ENCODE assay signal across 12 cellular contexts in the genomic region with DNA sequence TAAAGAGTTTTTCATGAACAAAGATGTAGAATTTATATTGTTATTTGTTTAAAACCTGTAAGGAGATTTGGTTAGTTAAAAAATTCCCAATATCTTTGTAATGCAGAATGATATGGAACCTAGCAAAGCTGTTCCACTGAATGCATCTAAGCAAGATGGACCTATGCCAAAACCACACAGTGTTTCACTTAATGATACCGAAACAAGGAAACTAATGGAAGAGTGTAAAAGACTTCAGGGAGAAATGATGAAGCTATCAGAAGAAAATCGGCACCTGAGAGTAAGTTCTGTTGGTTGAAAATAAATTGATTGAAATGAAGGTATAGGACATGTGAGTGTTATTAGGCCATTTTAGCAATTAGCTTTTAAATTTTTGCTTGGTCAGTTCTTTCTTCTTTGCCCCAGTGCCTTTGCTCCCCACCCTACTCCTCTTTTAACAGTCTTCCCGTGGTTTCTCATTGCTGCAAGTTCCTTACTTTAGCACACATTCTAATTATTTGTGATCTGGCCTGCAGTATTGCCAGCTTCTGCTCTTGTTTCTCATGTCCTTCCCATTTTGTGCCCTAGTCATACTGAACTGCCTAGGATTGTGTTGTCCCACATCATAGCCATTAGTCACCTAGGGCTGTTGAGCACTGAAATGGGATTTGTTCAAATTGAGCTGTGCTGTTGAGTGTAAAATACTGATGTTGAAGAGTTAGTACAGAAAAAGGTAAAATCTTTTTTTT. TPM values are rescaled to one million over a fixed set of nuclear protein-coding genes. Genes with fewer than 3 reads are reported as not detected.
DNase-seq lines count a peak whose midpoint lies in the region; ATAC-seq, FAIRE-seq and TF ChIP-seq lines count a peak whose summit lies in the region.
"Had no signal": no experiment of that assay in that cellular context is flagged by ENCODE, and none has a peak within 500 bp of the region (broad histone marks: within the 10 kb centered on the region; RNA-seq: fewer than 3 reads in every experiment).

No MANE protein-coding gene starts in this region.

- peaks cover 6% of the 10 kb centered on the region for H3K79me2 ChIP-seq in HepG2 (ENCODE audit: insufficient read depth, low read length)

- H3K23ac ChIP-seq in IMR-90 (ENCODE audit: low read depth, low read length) = 0 out of 2 replicates have a peak overlapping the region, but pooled peaks have one; percentile 12

- TF ChIP-seq POLR2A in IMR-90 (IDR thresholded peaks at IDR 0.05; ENCODE audit: low read depth, low read length) (no peak), HepG2 (IDR thresholded peaks at IDR 0.05; ENCODE audit: insufficient read depth in 1 of 2, low read depth in 2 of 2, low read length in 2 of 2) (no peak)

- TF ChIP-seq RAD21 in IMR-90 (IDR thresholded peaks at IDR 0.05; ENCODE audit: low read length) (no peak), HepG2 (CRISPR knock-in tag; IDR thresholded peaks at IDR 0.05) (no peak)

- H2BK15ac ChIP-seq in IMR-90 (ENCODE audit: low read depth, low read length) = no peak overlapping the region

- H3K27me3 ChIP-seq in IMR-90 (ENCODE audit: control insufficient read depth, insufficient read depth, low read length) (no peaks in the 10 kb centered on the region), HepG2 (ENCODE audit: control insufficient read depth in 1 of 2, insufficient read depth in 2 of 2, low read length in 2 of 2) (no peaks in the 10 kb centered on the region)
- H3K27me3 ChIP-seq: right atrium auricular region, transverse colon had no signal

- H3K27ac Mint-ChIP-seq in CD14-positive monocyte (peak overlapping the region; percentile 31 to 71 (median 53)), brain (peak overlapping the region in 3 of 5 experiments; percentile 0 to 38 (median 34))
- H3K27ac Mint-ChIP-seq: activated naive CD4-positive, alpha-beta T cell treated with anti-CD3 and anti-CD28 coated beads, Interleukin-2, amount 10 ng/mL, durations not matched to agents 7 days and 5 days; CD4-positive, alpha-beta T cell had no signal

- H4K91ac ChIP-seq in IMR-90 (ENCODE audit: insufficient read depth, low read depth, low read length) = no peak overlapping the region

- no peak for FAIRE-seq in HepG2 (lab: Jason Lieb, UNC)

- dilution Hi-C loops in IMR-90 (cut with HindIII; ENCODE audit: low sequenced_read_pairs, unreplicated experiment) = no loop called here

- no peak overlapping the region for H3K56ac ChIP-seq in IMR-90 (ENCODE audit: extremely low read depth, insufficient read depth, low read length)

- TF ChIP-seq CTCF in CD14-positive monocyte (IDR thresholded peaks at IDR 0.05) (no peak), IMR-90 (conservative IDR thresholded peaks at IDR 0.05; ENCODE audit: low read depth, low read length) (no peak), brain (conservative IDR thresholded peaks at IDR 0.05) (no peak), HepG2 (CRISPR knock-in tag; IDR thresholded peaks at IDR 0.05) (no peak)

- no peak overlapping the region for H2BK120ac ChIP-seq in IMR-90 (ENCODE audit: low read depth, low read length)

- in situ Hi-C loops in IMR-90 (cut with MboI; ENCODE audit: low sequenced_read_pairs) = no loop called here
- in situ Hi-C loops in HepG2 (cut with HindIII; ENCODE audit: extremely low pct_ligation_motif_present, low pct_unique_long_range_greater_than_20kb) = no loop called here

- H3K27ac ChIP-seq in IMR-90 (ENCODE audit: insufficient read depth, low read length) (no peak overlapping the region), HepG2 (ENCODE audit: extremely low read length, insufficient read depth, low read length) (peak overlapping the region; percentile 36)
- H3K27ac ChIP-seq: right atrium auricular region had no signal

- H3K4ac ChIP-seq in IMR-90 (ENCODE audit: low read depth, low read length) = no peak overlapping the region

- H3K18ac ChIP-seq in IMR-90 (ENCODE audit: low read depth, low read length) = no peak overlapping the region

- H2AK5ac ChIP-seq in IMR-90 (ENCODE audit: low read depth, low read length) = no peak overlapping the region

- no peak for ATAC-seq in IMR-90 (ENCODE audit: low read depth)
- no peak for ATAC-seq in HepG2
- ATAC-seq in GM19328 (IDR thresholded peaks at IDR 0.05; ENCODE audit: unreplicated experiment) = no peak

- H2AFZ ChIP-seq in IMR-90 (replicated peaks; ENCODE audit: low read length, poor library complexity) = no peak overlapping the region
- no peak overlapping the region for H2AFZ ChIP-seq in HepG2 (ENCODE audit: low read length)

- H3K9me3 Mint-ChIP-seq in CD14-positive monocyte (no peaks in the 10 kb centered on the region), brain (no peaks in the 10 kb centered on the region)
- H3K9me3 Mint-ChIP-seq: activated naive CD4-positive, alpha-beta T cell treated with anti-CD3 and anti-CD28 coated beads, Interleukin-2, amount 10 ng/mL, durations not matched to agents 7 days and 5 days; CD4-positive, alpha-beta T cell had no signal

- H3K14ac ChIP-seq in IMR-90 (replicated peaks; ENCODE audit: low read depth, low read length) = no peak overlapping the region

- peaks cover 22% of the 10 kb centered on the region for H3K36me3 ChIP-seq in IMR-90 (ENCODE audit: control insufficient read depth, insufficient read depth, low read length)
- peaks cover 11 to 45% of the 10 kb centered on the region in 2 experiments for H3K36me3 ChIP-seq in HepG2 (replicated peaks in 1 of 2; ENCODE audit: control insufficient read depth in 1 of 2, insufficient read depth in 2 of 2, low read length in 2 of 2)

- H2AK9ac ChIP-seq in IMR-90 (replicated peaks; ENCODE audit: low read depth, low read length, poor library complexity) = no peak overlapping the region

- no peak overlapping the region for H2BK5ac ChIP-seq in IMR-90 (ENCODE audit: low read depth, low read length, poor library complexity, severe bottlenecking)

- DNase-seq in CD14-positive monocyte (ENCODE audit: low spot score) (no peak), IMR-90 (peak; percentile 54), HepG2 (ENCODE audit: low spot score) (no peak), NCI-H524 (lab: John Stamatoyannopoulos, UW) (no peak), NCI-H345 (lab: John Stamatoyannopoulos, UW) (no peak)
- DNase-seq in activated CD8-positive, alpha-beta memory T cell treated with anti-CD3 and anti-CD28 coated beads for 24 hours = no peak
- DNase-seq: CD4-positive, alpha-beta T cell had no signal

- no peak overlapping the region for H3K4me3 Mint-ChIP-seq in CD14-positive monocyte
- H3K4me3 Mint-ChIP-seq in brain = no peak overlapping the region
- H3K4me3 Mint-ChIP-seq: activated naive CD4-positive, alpha-beta T cell treated with anti-CD3 and anti-CD28 coated beads, Interleukin-2, amount 10 ng/mL, durations not matched to agents 7 days and 5 days; CD4-positive, alpha-beta T cell had no signal

- H4K20me1 ChIP-seq in IMR-90 (ENCODE audit: insufficient read depth, low read length) = peaks cover 45% of the 10 kb centered on the region
- no peaks in the 10 kb centered on the region; the same call in 1 of the 2 replicates for H4K20me1 ChIP-seq in HepG2 (ENCODE audit: insufficient read depth, low read length)

- H3K4me2 ChIP-seq in IMR-90 (ENCODE audit: low read depth, low read length) (no peak overlapping the region), HepG2 (ENCODE audit: low read depth, low read length) (no peak overlapping the region)

- TF ChIP-seq EP300 in HepG2 (IDR thresholded peaks at IDR 0.05; ENCODE audit: low read depth in 2 of 2, low read length in 2 of 2) = no peak
- TF ChIP-seq EP300 in HepG2 (CRISPR knock-in tag; IDR thresholded peaks at IDR 0.05; ENCODE audit: borderline replicate concordance) = no peak

- peaks cover 18% of the 10 kb centered on the region for H3K4me1 Mint-ChIP-seq in CD14-positive monocyte
- peaks cover 17% of the 10 kb centered on the region for H3K4me1 Mint-ChIP-seq in brain
- H3K4me1 Mint-ChIP-seq: activated naive CD4-positive, alpha-beta T cell treated with anti-CD3 and anti-CD28 coated beads, Interleukin-2, amount 10 ng/mL, durations not matched to agents 7 days and 5 days had no signal

- H3K79me1 ChIP-seq in IMR-90 (ENCODE audit: low read depth in 1 of 2, low read length in 2 of 2) = peaks cover 21 to 64% of the 10 kb centered on the region in 2 experiments

- H3K4me1 ChIP-seq in IMR-90 (ENCODE audit: control insufficient read depth, insufficient read depth, low read length) = peaks cover 1% of the 10 kb centered on the region; the same call in 1 of the 2 replicates
- peaks cover 15% of the 10 kb centered on the region for H3K4me1 ChIP-seq in HepG2 (ENCODE audit: insufficient read depth, low read length)
- H3K4me1 ChIP-seq: right atrium auricular region had no signal

- no peak overlapping the region for H3K4me3 ChIP-seq in IMR-90 (ENCODE audit: insufficient read depth, low read depth, low read length)
- H3K4me3 ChIP-seq in HepG2 (replicated peaks in 1 of 3; ENCODE audit: insufficient read depth in 1 of 3, low read depth in 2 of 3, low read length in 3 of 3) = no peak overlapping the region
- H3K4me3 ChIP-seq: right atrium auricular region, transverse colon had no signal

- BruUV-seq in IMR-90 (replicated peaks; lab: Mats Ljungman, UMichigan) (no TSS peak), HepG2 (replicated peaks; lab: Mats Ljungman, UMichigan) (no TSS peak)

- peaks cover 10% of the 10 kb centered on the region for H3K9me1 ChIP-seq in IMR-90 (ENCODE audit: insufficient read depth, low read length)

- H3K36me3 Mint-ChIP-seq in CD14-positive monocyte (peaks cover 64 to 91% of the 10 kb centered on the region in 2 donors), brain (peaks cover 69% of the 10 kb centered on the region)

- no peak overlapping the region for H4K5ac ChIP-seq in IMR-90 (ENCODE audit: low read depth, low read length)

- CTCF ChIA-PET in IMR-90 (lab: Yijun Ruan, JAX) = interaction anchor here (0.8 to 1.0 kb wide), 2 partner anchors 14 to 265 kb away, joined by 3 read pairs; no protein-coding TSS in a partner anchor
- CTCF ChIA-PET in HepG2 (lab: Yijun Ruan, JAX; ENCODE audit: low intra/inter-chr PET ratio, low total read pairs) = no interaction called here

- H2BK20ac ChIP-seq in IMR-90 (ENCODE audit: low read depth, low read length) = no peak overlapping the region

- H3K9me3 ChIP-seq in IMR-90 (ENCODE audit: control insufficient read depth, insufficient read depth, low read length) = no peaks in the 10 kb centered on the region
- H3K9me3 ChIP-seq in HepG2 (ENCODE audit: low read length) = no peaks in the 10 kb centered on the region
- H3K9me3 ChIP-seq: right atrium auricular region, transverse colon had no signal

- H4K8ac ChIP-seq in IMR-90 (ENCODE audit: low read depth in 2 of 2, low read length in 2 of 2) = no peak overlapping the region

- POLR2A ChIA-PET in IMR-90 (lab: Charles Lee; ENCODE audit: unreplicated experiment) = no interaction called here
- POLR2A ChIA-PET in HepG2 (lab: Yijun Ruan, JAX) = no interaction called here

- peaks cover 0 to 2% (median 0%) of the 10 kb centered on the region in 3 donors for H3K27me3 Mint-ChIP-seq in CD14-positive monocyte (ENCODE audit: low read depth in 3 of 3)
- no peaks in the 10 kb centered on the region for H3K27me3 Mint-ChIP-seq in brain
- H3K27me3 Mint-ChIP-seq: activated naive CD4-positive, alpha-beta T cell treated with anti-CD3 and anti-CD28 coated beads, Interleukin-2, amount 10 ng/mL, durations not matched to agents 7 days and 5 days; CD4-positive, alpha-beta T cell had no signal

- WGBS in IMR-90 (ENCODE audit: extremely low coverage in 2 of 2, insufficient read length in 1 of 2), 2 experiments = 96% methylated on average over 3 of the region's 3 CpGs; no CpG with 5 or more reads in 1 of the 2 experiments
- 97% methylated on average over 3 of the region's 3 CpGs for WGBS in HepG2 (ENCODE audit: low lambda C conversion rate)

- no peak overlapping the region for H3K9ac ChIP-seq in IMR-90 (ENCODE audit: low read depth, low read length)
- no peak overlapping the region for H3K9ac ChIP-seq in HepG2 (ENCODE audit: insufficient read depth, low read depth, low read length)

- intact Hi-C loops in CD14-positive monocyte (cut with micrococcal nuclease) (no loop called here), IMR-90 (cut with micrococcal nuclease) (loop anchor here (1.0 to 10.0 kb wide), 4 partner anchors 242 to 376 kb away; a partner anchor contains a TSS), HepG2 (cut with micrococcal nuclease; ENCODE audit: unreplicated experiment) (loop anchor here (2.0 to 10.0 kb wide), 2 partner anchors 38 to 266 kb away; no protein-coding TSS in a partner anchor)

RNA-seq across cellular contexts. Expression of a gene that starts 36.6 kb away (rescaled TPM):
- polyA plus RNA-seq in CD14-positive monocyte (100 to 1,000 TPM; 334 to 393 TPM), IMR-90 (2012; rRNA removed) (164 and 199 TPM in 2 replicates), brain (ENCODE audit: insufficient read depth, low read depth, low replicate concordance) (182 TPM), HepG2 (2011; rRNA removed) (135 and 167 TPM in 2 replicates)
- total RNA-seq in IMR-90 (2012; rRNA removed) (206 and 273 TPM in 2 replicates), HepG2 (2016; rRNA removed; fragmentation: Illumina TruSeq; extraction: Trizol) (294 and 375 TPM in 2 replicates)
- 55.4 and 67.0 TPM in 2 replicates for polyA plus RNA-seq in IMR-90 (2012; cell fraction: cytosol; rRNA removed)
- polyA plus RNA-seq in IMR-90 (2012; cell fraction: nucleus; rRNA removed; ENCODE audit: low replicate concordance) = 23.9 and 81.0 TPM in 2 replicates
- total RNA-seq in HepG2 (2016; cell fraction: cytosol; rRNA removed; fragmentation: Illumina TruSeq; extraction: Trizol; ENCODE audit: low read depth) = 264 and 266 TPM in 2 replicates
- total RNA-seq in HepG2 (2016; cell fraction: insoluble cytoplasmic fraction; rRNA removed; fragmentation: Illumina TruSeq; extraction: Trizol) = 297 and 387 TPM in 2 replicates
- 204 and 205 TPM in 2 replicates for total RNA-seq in HepG2 (2016; cell fraction: membrane; rRNA removed; fragmentation: Illumina TruSeq; extraction: Trizol)
- total RNA-seq in HepG2 (2016; cell fraction: nucleus; rRNA removed; fragmentation: Illumina TruSeq; extraction: Trizol) = 154 and 169 TPM in 2 replicates
- 88.4 and 143 TPM in 2 replicates for polyA plus RNA-seq in HepG2 (2011; cell fraction: cytosol; rRNA removed)
- 42.2 and 58.3 TPM in 2 replicates for polyA plus RNA-seq in HepG2 (2011; cell fraction: nucleus; rRNA removed)
- polyA plus RNA-seq in HepG2 (2012) = 139 and 149 TPM in 2 replicates
- polyA plus RNA-seq in HepG2 (2016; cell fraction: cytosol; fragmentation: Illumina TruSeq; extraction: Trizol; ENCODE audit: low read depth) = 89.1 and 105 TPM in 2 replicates
- 426 and 427 TPM in 2 replicates for polyA plus RNA-seq in HepG2 (2016; cell fraction: insoluble cytoplasmic fraction; fragmentation: Illumina TruSeq; extraction: Trizol; ENCODE audit: low read depth)
- 141 and 145 TPM in 2 replicates for polyA plus RNA-seq in HepG2 (2016; cell fraction: membrane; fragmentation: Illumina TruSeq; extraction: Trizol; ENCODE audit: low read depth)
- polyA plus RNA-seq in HepG2 (2016; cell fraction: nucleus; fragmentation: Illumina TruSeq; extraction: Trizol; ENCODE audit: insufficient read depth, low read depth) = 175 and 198 TPM in 2 replicates
- polyA minus RNA-seq in HepG2 (2011; rRNA and poly(A)+ RNA removed; ENCODE audit: low replicate concordance) = 70.7 and 89.7 TPM in 2 replicates
- polyA minus RNA-seq in HepG2 (2011; cell fraction: cytosol; rRNA and poly(A)+ RNA removed) = 146 and 183 TPM in 2 replicates
- 140 and 144 TPM in 2 replicates for polyA minus RNA-seq in HepG2 (2011; cell fraction: nucleus; rRNA and poly(A)+ RNA removed)

Comparison
In these comparisons a context has a peak if more than half of its experiments do, and no peak if none do; other contexts are left out.
1. intact Hi-C loops: an anchor here in IMR-90 (1.0 to 10.0 kb wide) and HepG2 (2.0 to 10.0 kb wide); none called in CD14-positive monocyte.